ENCODE assay signal across 17 cellular contexts in genomic region chr21:46118305-46118870, GRCh38. TPM values are rescaled to one million over a fixed set of nuclear protein-coding genes. Genes with fewer than 3 reads are reported as not detected.
A peak's percentile ranks its signal among the peaks of the same experiment; 100 is the strongest.
DNase-seq lines count a peak whose midpoint lies in the region; ATAC-seq and TF ChIP-seq lines count a peak whose summit lies in the region.
"Had no signal": no experiment of that assay in that cellular context is flagged by ENCODE, and none has a peak within 500 bp of the region (broad histone marks: within the 10 kb centered on the region; RNA-seq: fewer than 3 reads in every experiment).

No MANE protein-coding gene starts in this region.

- peaks cover 13% of the 10 kb centered on the region for H3K27me3 Mint-ChIP-seq in stimulated activated memory B cell treated with anti-CD40 and anti-IgM and Interleukin-4, amounts not matched to agents 10 μg/mL and 1 μg/mL and 100 μg/mL, for 72 hours
- H3K27me3 Mint-ChIP-seq: activated CD8-positive, alpha-beta T cell treated with anti-CD3 and anti-CD28 coated beads for 36 hours had no signal

- no peak for TF ChIP-seq EP300 in esophagus muscularis mucosa (IDR thresholded peaks at IDR 0.05)

- no peak overlapping the region for H3K18ac ChIP-seq in neuronal stem cell (ENCODE audit: low read length)

- no peaks in the 10 kb centered on the region for H3K4me1 Mint-ChIP-seq in stimulated activated memory B cell treated with anti-CD40 and anti-IgM and Interleukin-4, amounts not matched to agents 10 μg/mL and 1 μg/mL and 100 μg/mL, for 72 hours
- H3K4me1 Mint-ChIP-seq: nephron had no signal

- H3K36me3 Mint-ChIP-seq in stimulated activated memory B cell treated with anti-CD40 and anti-IgM and Interleukin-4, amounts not matched to agents 10 μg/mL and 1 μg/mL and 100 μg/mL, for 72 hours: no peaks in the 10 kb centered on the region

- peak; percentile 0 for DNase-seq in stimulated activated CD4-positive, alpha-beta T cell treated with anti-CD3 and anti-CD28 coated beads, Interleukin-15, amount 100 ng/mL, for 24 hours
- DNase-seq in stimulated activated CD4-positive, alpha-beta T cell treated with anti-CD3 and anti-CD28 coated beads, Interleukin-12 subunit alpha, Interleukin-12 subunit beta, amount 100 ng/mL, for 4 hours: no peak
- DNase-seq in esophagus muscularis mucosa (ENCODE audit: extremely low spot score) (no peak), neuronal stem cell (ENCODE audit: low spot score) (no peak), superior temporal gyrus (ENCODE audit: extremely low spot score) (no peak)
- DNase-seq: activated CD8-positive, alpha-beta T cell treated with anti-CD3 and anti-CD28 coated beads for 36 hours; central memory CD4-positive, alpha-beta T cell; DND-41; HFFc6; T1000 had no signal

- H2AK5ac ChIP-seq in neuronal stem cell (ENCODE audit: low read depth, low read length): no peak overlapping the region

- H4K8ac ChIP-seq in neuronal stem cell (ENCODE audit: low read depth, low read length): no peak overlapping the region

- H2BK15ac ChIP-seq in neuronal stem cell (ENCODE audit: low read length): no peak overlapping the region

- no peak overlapping the region for H2BK12ac ChIP-seq in neuronal stem cell (ENCODE audit: low read length)

- H3K9me3 ChIP-seq in esophagus muscularis mucosa: peaks cover 0 to 5% (median 0%) of the 10 kb centered on the region in 4 donors
- peaks cover 0 to 5% of the 10 kb centered on the region in 2 donors for H3K9me3 ChIP-seq in neuronal stem cell (replicated peaks in 1 of 2; ENCODE audit: control insufficient read depth in 2 of 2, insufficient read depth in 1 of 2, low read depth in 1 of 2, low read length in 2 of 2)
- H3K9me3 ChIP-seq: thoracic aorta had no signal

- H3K4ac ChIP-seq in neuronal stem cell (ENCODE audit: low read length): no peak overlapping the region

- H3K23ac ChIP-seq in neuronal stem cell (ENCODE audit: low read depth, low read length, poor library complexity): peak overlapping the region; percentile 94

- peaks cover 95 to 100% (median 99%) of the 10 kb centered on the region in 4 donors for H3K36me3 ChIP-seq in esophagus muscularis mucosa
- H3K36me3 ChIP-seq in neuronal stem cell (replicated peaks in 1 of 2; ENCODE audit: control insufficient read depth in 2 of 2, insufficient read depth in 2 of 2, low read length in 2 of 2): peaks cover 0 to 3% of the 10 kb centered on the region in 2 donors

- H3K27ac Mint-ChIP-seq in stimulated activated memory B cell treated with anti-CD40 and anti-IgM and Interleukin-4, amounts not matched to agents 10 μg/mL and 1 μg/mL and 100 μg/mL, for 72 hours: no peak overlapping the region
- H3K27ac Mint-ChIP-seq: activated CD8-positive, alpha-beta T cell treated with anti-CD3 and anti-CD28 coated beads for 36 hours; activated naive CD4-positive, alpha-beta T cell treated with anti-CD3 and anti-CD28 coated beads, Interleukin-2, amount 50 U/mL, for 72 hours; HFFc6; nephron had no signal

- TF ChIP-seq POLR2A in esophagus muscularis mucosa (IDR thresholded peaks at IDR 0.05; ENCODE audit: low read depth): no peak

- peak overlapping the region; percentile 21 to 44 (median 36) for H3K27ac ChIP-seq in esophagus muscularis mucosa (replicated peaks in 1 of 4)
- no peak overlapping the region for H3K27ac ChIP-seq in neuronal stem cell (replicated peaks; ENCODE audit: low read length)

- H3K14ac ChIP-seq in neuronal stem cell (ENCODE audit: low read length): no peak overlapping the region

- no peak overlapping the region for H3K4me2 ChIP-seq in neuronal stem cell (ENCODE audit: insufficient read depth, low read length, poor library complexity, severe bottlenecking)

- no peak for TF ChIP-seq CTCF in esophagus muscularis mucosa (IDR thresholded peaks at IDR 0.05)

- no peak overlapping the region for H2AFZ ChIP-seq in neuronal stem cell (ENCODE audit: low read length)

- no peak overlapping the region for H3K9ac ChIP-seq in neuronal stem cell (ENCODE audit: low read depth, low read length, poor library complexity)

- H4K91ac ChIP-seq in neuronal stem cell (ENCODE audit: low read depth, low read length, poor library complexity): no peak overlapping the region

- ATAC-seq in HG02938 (IDR thresholded peaks at IDR 0.05; ENCODE audit: unreplicated experiment) (no peak), HG03571 (IDR thresholded peaks at IDR 0.05; ENCODE audit: unreplicated experiment) (no peak)
- no peak for ATAC-seq in stimulated activated memory B cell treated with anti-CD40 and anti-IgM and Interleukin-4, amounts not matched to agents 10 μg/mL and 1 μg/mL and 100 μg/mL, for 72 hours
- ATAC-seq: activated CD8-positive, alpha-beta T cell treated with anti-CD3 and anti-CD28 coated beads for 36 hours; activated naive CD4-positive, alpha-beta T cell treated with anti-CD3 and anti-CD28 coated beads, Interleukin-2, amount 50 U/mL, for 72 hours had no signal

- H3K4me3 ChIP-seq in esophagus muscularis mucosa (no peak overlapping the region), neuronal stem cell (ENCODE audit: low read length in 2 of 2) (no peak overlapping the region)
- H3K4me3 ChIP-seq: thoracic aorta had no signal

- H3K4me1 ChIP-seq in esophagus muscularis mucosa (no peaks in the 10 kb centered on the region), neuronal stem cell (ENCODE audit: control insufficient read depth in 2 of 2, insufficient read depth in 1 of 2, low read depth in 1 of 2, low read length in 2 of 2) (no peaks in the 10 kb centered on the region)

- H2BK120ac ChIP-seq in neuronal stem cell (ENCODE audit: low read depth, low read length): no peak overlapping the region

- H3K9me3 Mint-ChIP-seq in stimulated activated memory B cell treated with anti-CD40 and anti-IgM and Interleukin-4, amounts not matched to agents 10 μg/mL and 1 μg/mL and 100 μg/mL, for 72 hours: peaks cover 2% of the 10 kb centered on the region
- H3K9me3 Mint-ChIP-seq: activated CD8-positive, alpha-beta T cell treated with anti-CD3 and anti-CD28 coated beads for 36 hours; HFFc6; nephron had no signal

- H2BK5ac ChIP-seq in neuronal stem cell (ENCODE audit: low read length): no peak overlapping the region

- H3K27me3 ChIP-seq in esophagus muscularis mucosa (no peaks in the 10 kb centered on the region), neuronal stem cell (ENCODE audit: control insufficient read depth in 3 of 3, insufficient read depth in 3 of 3, low read depth in 1 of 3, low read length in 3 of 3) (no peaks in the 10 kb centered on the region)

- peaks cover 5% of the 10 kb centered on the region for H3K79me1 ChIP-seq in neuronal stem cell (ENCODE audit: low read depth, low read length)

- intact Hi-C loops in esophagus muscularis mucosa (cut with DNase I): no loop called here

- 98% methylated on average over 10 of the region's 19 CpGs for WGBS in esophagus muscularis mucosa
- no CpG with 5 or more reads among the region's 19 CpGs for WGBS in neuronal stem cell (ENCODE audit: extremely low coverage in 2 of 2, insufficient read length in 2 of 2, insufficient replicate concordance in 1 of 2), 2 donors

- no peak overlapping the region for H3K4me3 Mint-ChIP-seq in stimulated activated memory B cell treated with anti-CD40 and anti-IgM and Interleukin-4, amounts not matched to agents 10 μg/mL and 1 μg/mL and 100 μg/mL, for 72 hours
- H3K4me3 Mint-ChIP-seq: activated CD8-positive, alpha-beta T cell treated with anti-CD3 and anti-CD28 coated beads for 36 hours; HFFc6; nephron had no signal

RNA-seq across cellular contexts. Expression of gene COL6A2, which starts 20.5 kb away (rescaled TPM):
- total RNA-seq in esophagus muscularis mucosa: 1,000 to 10,000 TPM in 2 of 4 donors, 100 to 1,000 TPM in 2; 942 to 1,525 (median 1,202) TPM
- polyA plus RNA-seq in neuronal stem cell (2013, experiment 1 of 2): 19.3 TPM
- polyA plus RNA-seq in neuronal stem cell (2013, experiment 2 of 2): 19.1 TPM

RNA-seq across cellular contexts. Expression of gene FTCD, which starts 37.0 kb away (rescaled TPM):
- 1 to 10 TPM in 2 of 4 donors, under 1 TPM in 1, not detected in 1; 0.26 to 2.5 (median 1.2) TPM for total RNA-seq in esophagus muscularis mucosa
- polyA plus RNA-seq in neuronal stem cell (2013, experiment 1 of 2): 2.1 TPM
- 2.0 TPM for polyA plus RNA-seq in neuronal stem cell (2013, experiment 2 of 2)
- total RNA-seq: MCF 10A had no signal
